ENCODE assay signal across 29 cellular contexts in the genomic region with DNA sequence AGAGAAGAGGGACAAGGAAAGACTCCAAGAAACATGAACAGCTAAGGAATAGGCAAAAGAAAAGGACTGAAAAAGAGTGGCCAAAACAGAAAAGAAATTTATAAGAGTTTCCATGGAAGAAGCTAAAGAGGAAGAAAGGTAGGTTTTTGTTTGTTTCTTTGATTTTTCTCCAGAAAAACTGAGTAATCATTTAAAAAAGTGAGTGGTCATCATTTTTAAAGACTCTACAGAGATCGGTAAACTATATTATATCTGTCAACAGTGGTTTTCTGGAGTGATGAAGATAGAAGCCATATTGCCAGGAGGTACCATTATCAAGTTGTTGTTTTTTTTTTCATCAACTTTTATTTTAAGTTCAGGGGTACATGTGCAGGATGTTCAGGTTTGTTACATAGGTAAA.
"Had no signal": no experiment of that assay in that cellular context is flagged by ENCODE, and none has a peak within 500 bp of the region (broad histone marks: within the 10 kb centered on the region; RNA-seq: fewer than 3 reads in every experiment).

No MANE protein-coding gene starts in this region.

- H3K36me3 ChIP-seq: colonic mucosa, esophagus muscularis mucosa, esophagus squamous epithelium, gastrocnemius medialis, gastroesophageal sphincter, heart left ventricle, heart right ventricle had no signal

- H3K27ac Mint-ChIP-seq: dendritic cell treated with granulocyte-macrophage colony-stimulating factor and Interleukin-4, amounts not matched to agents 40 ng/mL and 50 ng/mL, for 4 days; effector memory CD8-positive, alpha-beta T cell; endodermal cell had no signal

- H3K9me3 ChIP-seq: colonic mucosa, gastrocnemius medialis had no signal

- H3K4me3 Mint-ChIP-seq: dendritic cell treated with granulocyte-macrophage colony-stimulating factor and Interleukin-4, amounts not matched to agents 40 ng/mL and 50 ng/mL, for 4 days; effector memory CD8-positive, alpha-beta T cell; endodermal cell had no signal

- H3K27ac ChIP-seq: colonic mucosa, coronary artery, dorsolateral prefrontal cortex, epithelial cell of prostate, esophagus muscularis mucosa, esophagus squamous epithelium, foreskin keratinocyte, gastrocnemius medialis, gastroesophageal sphincter, heart left ventricle, heart right ventricle had no signal

- H3K27me3 ChIP-seq: colonic mucosa, dorsolateral prefrontal cortex, esophagus muscularis mucosa, esophagus squamous epithelium, foreskin keratinocyte, gastrocnemius medialis, gastroesophageal sphincter, heart left ventricle, heart right ventricle had no signal

- H3K4me1 ChIP-seq: colonic mucosa, esophagus muscularis mucosa, esophagus squamous epithelium, foreskin keratinocyte, gastrocnemius medialis, gastroesophageal sphincter, heart left ventricle, heart right ventricle had no signal

- H3K4me1 Mint-ChIP-seq: endodermal cell had no signal

- ATAC-seq: effector memory CD8-positive, alpha-beta T cell; esophagus mucosa; foreskin keratinocyte; gastrocnemius medialis; gastroesophageal sphincter; heart left ventricle; heart right ventricle had no signal

- H3K27me3 Mint-ChIP-seq: dendritic cell treated with granulocyte-macrophage colony-stimulating factor and Interleukin-4, amounts not matched to agents 40 ng/mL and 50 ng/mL, for 4 days had no signal

- FAIRE-seq: colon, endometrium, endothelial cell of umbilical vein, frontal cortex had no signal

- H3K4me3 ChIP-seq: colonic mucosa, coronary artery, dorsolateral prefrontal cortex, esophagus muscularis mucosa, esophagus squamous epithelium, gastrocnemius medialis, gastroesophageal sphincter, heart left ventricle, heart right ventricle had no signal

- DNase-seq: colonic mucosa; cortex of kidney; dermis blood vessel endothelial cell; dorsolateral prefrontal cortex; effector CD4-positive, alpha-beta T cell; effector CD8-positive, alpha-beta T cell; effector memory CD4-positive, alpha-beta T cell; effector memory CD8-positive, alpha-beta T cell; endodermal cell; erythroblast; esophagus squamous epithelium; foreskin fibroblast; foreskin keratinocyte; foreskin melanocyte; gastrocnemius medialis; glutamatergic neuron; head of caudate nucleus; heart left ventricle; heart right ventricle had no signal
